Comparison of ENCODE assay signal across 1 cellular context in the genomic region with DNA sequence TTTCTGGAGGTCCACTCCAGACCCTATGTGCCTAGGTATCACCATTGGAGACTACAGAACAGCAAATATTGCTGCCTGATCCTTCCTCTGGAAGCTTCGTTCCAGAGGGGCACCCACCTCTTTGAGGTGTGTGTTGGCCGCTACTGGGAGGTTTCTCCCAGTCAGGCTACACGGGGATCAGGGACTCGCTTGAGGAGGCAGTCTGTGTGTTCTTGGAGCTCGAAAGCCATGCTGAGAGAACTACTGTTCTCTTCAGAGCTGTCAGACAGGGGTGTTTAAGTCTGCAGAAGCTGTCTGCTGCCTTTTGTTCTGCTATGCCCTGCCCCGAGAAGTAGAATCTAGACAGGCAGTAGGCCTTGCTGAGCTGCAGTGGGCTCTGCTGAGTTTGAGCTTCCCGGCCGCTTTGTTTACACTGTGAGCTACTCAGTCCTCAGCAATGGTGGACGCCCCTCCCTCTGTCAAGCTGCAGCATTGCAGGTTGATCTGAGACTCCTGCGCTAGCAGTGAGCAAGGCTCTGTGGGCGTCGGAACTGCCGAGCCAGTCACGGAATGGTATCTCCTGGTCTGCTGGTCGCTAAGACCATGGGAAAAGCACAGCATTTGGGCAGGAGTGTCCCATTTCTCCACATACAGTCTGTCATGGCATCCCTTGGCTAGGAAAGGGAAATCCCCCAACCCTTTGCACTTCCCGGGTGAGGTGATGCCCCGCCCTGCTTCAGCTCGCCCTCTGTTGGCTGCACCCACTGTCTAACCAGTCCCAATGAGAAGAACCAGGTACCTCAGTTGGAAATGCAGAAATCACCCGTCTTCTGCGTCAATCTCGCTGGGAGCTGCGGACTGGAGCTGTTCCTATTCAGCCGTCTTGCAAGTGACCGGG.
TF ChIP-seq lines count a peak whose summit lies in the region.

No MANE protein-coding gene starts in this region.

TF ChIP-seq in GM23338, 12 proteins besides CTCF, POLR2A, EP300 and RAD21:
- TF ChIP-seq, protein P1, sequence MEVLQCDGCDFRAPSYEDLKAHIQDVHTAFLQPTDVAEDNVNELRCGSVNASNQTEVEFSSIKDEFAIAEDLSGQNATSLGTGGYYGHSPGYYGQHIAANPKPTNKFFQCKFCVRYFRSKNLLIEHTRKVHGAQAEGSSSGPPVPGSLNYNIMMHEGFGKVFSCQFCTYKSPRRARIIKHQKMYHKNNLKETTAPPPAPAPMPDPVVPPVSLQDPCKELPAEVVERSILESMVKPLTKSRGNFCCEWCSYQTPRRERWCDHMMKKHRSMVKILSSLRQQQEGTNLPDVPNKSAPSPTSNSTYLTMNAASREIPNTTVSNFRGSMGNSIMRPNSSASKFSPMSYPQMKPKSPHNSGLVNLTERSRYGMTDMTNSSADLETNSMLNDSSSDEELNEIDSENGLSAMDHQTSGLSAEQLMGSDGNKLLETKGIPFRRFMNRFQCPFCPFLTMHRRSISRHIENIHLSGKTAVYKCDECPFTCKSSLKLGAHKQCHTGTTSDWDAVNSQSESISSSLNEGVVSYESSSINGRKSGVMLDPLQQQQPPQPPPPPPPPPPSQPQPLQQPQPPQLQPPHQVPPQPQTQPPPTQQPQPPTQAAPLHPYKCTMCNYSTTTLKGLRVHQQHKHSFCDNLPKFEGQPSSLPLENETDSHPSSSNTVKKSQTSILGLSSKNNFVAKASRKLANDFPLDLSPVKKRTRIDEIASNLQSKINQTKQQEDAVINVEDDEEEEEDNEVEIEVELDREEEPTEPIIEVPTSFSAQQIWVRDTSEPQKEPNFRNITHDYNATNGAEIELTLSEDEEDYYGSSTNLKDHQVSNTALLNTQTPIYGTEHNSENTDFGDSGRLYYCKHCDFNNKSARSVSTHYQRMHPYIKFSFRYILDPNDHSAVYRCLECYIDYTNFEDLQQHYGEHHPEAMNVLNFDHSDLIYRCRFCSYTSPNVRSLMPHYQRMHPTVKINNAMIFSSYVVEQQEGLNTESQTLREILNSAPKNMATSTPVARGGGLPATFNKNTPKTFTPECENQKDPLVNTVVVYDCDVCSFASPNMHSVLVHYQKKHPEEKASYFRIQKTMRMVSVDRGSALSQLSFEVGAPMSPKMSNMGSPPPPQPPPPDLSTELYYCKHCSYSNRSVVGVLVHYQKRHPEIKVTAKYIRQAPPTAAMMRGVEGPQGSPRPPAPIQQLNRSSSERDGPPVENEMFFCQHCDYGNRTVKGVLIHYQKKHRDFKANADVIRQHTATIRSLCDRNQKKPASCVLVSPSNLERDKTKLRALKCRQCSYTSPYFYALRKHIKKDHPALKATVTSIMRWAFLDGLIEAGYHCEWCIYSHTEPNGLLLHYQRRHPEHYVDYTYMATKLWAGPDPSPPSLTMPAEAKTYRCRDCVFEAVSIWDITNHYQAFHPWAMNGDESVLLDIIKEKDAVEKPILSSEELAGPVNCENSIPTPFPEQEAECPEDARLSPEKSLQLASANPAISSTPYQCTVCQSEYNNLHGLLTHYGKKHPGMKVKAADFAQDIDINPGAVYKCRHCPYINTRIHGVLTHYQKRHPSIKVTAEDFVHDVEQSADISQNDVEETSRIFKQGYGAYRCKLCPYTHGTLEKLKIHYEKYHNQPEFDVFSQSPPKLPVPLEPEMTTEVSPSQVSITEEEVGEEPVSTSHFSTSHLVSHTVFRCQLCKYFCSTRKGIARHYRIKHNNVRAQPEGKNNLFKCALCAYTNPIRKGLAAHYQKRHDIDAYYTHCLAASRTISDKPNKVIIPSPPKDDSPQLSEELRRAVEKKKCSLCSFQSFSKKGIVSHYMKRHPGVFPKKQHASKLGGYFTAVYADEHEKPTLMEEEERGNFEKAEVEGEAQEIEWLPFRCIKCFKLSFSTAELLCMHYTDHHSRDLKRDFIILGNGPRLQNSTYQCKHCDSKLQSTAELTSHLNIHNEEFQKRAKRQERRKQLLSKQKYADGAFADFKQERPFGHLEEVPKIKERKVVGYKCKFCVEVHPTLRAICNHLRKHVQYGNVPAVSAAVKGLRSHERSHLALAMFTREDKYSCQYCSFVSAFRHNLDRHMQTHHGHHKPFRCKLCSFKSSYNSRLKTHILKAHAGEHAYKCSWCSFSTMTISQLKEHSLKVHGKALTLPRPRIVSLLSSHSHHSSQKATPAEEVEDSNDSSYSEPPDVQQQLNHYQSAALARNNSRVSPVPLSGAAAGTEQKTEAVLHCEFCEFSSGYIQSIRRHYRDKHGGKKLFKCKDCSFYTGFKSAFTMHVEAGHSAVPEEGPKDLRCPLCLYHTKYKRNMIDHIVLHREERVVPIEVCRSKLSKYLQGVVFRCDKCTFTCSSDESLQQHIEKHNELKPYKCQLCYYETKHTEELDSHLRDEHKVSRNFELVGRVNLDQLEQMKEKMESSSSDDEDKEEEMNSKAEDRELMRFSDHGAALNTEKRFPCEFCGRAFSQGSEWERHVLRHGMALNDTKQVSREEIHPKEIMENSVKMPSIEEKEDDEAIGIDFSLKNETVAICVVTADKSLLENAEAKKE (CRISPR knock-in tag; IDR thresholded peaks at IDR 0.05), result no peak
- 0 out of 2 replicates have a peak, but pooled peaks have one; percentile 38 for TF ChIP-seq ZNF114 (CRISPR knock-in tag; IDR thresholded peaks at IDR 0.05)
- TF ChIP-seq, protein P2, sequence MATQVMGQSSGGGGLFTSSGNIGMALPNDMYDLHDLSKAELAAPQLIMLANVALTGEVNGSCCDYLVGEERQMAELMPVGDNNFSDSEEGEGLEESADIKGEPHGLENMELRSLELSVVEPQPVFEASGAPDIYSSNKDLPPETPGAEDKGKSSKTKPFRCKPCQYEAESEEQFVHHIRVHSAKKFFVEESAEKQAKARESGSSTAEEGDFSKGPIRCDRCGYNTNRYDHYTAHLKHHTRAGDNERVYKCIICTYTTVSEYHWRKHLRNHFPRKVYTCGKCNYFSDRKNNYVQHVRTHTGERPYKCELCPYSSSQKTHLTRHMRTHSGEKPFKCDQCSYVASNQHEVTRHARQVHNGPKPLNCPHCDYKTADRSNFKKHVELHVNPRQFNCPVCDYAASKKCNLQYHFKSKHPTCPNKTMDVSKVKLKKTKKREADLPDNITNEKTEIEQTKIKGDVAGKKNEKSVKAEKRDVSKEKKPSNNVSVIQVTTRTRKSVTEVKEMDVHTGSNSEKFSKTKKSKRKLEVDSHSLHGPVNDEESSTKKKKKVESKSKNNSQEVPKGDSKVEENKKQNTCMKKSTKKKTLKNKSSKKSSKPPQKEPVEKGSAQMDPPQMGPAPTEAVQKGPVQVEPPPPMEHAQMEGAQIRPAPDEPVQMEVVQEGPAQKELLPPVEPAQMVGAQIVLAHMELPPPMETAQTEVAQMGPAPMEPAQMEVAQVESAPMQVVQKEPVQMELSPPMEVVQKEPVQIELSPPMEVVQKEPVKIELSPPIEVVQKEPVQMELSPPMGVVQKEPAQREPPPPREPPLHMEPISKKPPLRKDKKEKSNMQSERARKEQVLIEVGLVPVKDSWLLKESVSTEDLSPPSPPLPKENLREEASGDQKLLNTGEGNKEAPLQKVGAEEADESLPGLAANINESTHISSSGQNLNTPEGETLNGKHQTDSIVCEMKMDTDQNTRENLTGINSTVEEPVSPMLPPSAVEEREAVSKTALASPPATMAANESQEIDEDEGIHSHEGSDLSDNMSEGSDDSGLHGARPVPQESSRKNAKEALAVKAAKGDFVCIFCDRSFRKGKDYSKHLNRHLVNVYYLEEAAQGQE (IDR thresholded peaks at IDR 0.05; ENCODE audit: unreplicated experiment), result no peak
